Comparison of ENCODE assay signal across 8 cellular contexts in genomic region chr19:294819-295686, GRCh38. TPM values are rescaled to one million over a fixed set of nuclear protein-coding genes. Genes with fewer than 3 reads are reported as not detected.
DNase-seq lines count a peak whose midpoint lies in the region; ATAC-seq and TF ChIP-seq lines count a peak whose summit lies in the region.

No MANE protein-coding gene starts in this region.

- POLR2A ChIA-PET in RWPE1 (lab: Yijun Ruan, JAX; ENCODE audit: low non-redundant PET): no interaction called here

- intact Hi-C loops in Right ventricle myocardium inferior (cut with DNase I) (no loop called here), cardiac septum (cut with DNase I) (no loop called here)

- CTCF ChIA-PET in RWPE1 (lab: Yijun Ruan, JAX): interaction anchor here (0.6 to 0.7 kb wide), 5 partner anchors 15 to 877 kb away, joined by 3 to 4 read pairs (median 3); no protein-coding TSS in a partner anchor

- DNase-seq in Right ventricle myocardium inferior (ENCODE audit: missing footprints) (no peak), cardiac septum (ENCODE audit: low spot score) (no peak), RWPE1 (ENCODE audit: low spot score) (peak; percentile 35), astrocyte of the hippocampus (ENCODE audit: low read depth, low spot score) (peak; percentile 72), inferior parietal cortex (ENCODE audit: extremely low spot score) (peak; percentile 22), H4 (ENCODE audit: low spot score) (no peak)
- DNase-seq in stimulated activated CD4-positive, alpha-beta T cell treated with anti-CD3 and anti-CD28 coated beads, Interleukin-2, amount 100 ng/mL, for 4 hours (ENCODE audit: low read depth): peak; percentile 9

- peak; percentile 86 for TF ChIP-seq CTCF in RWPE1 (conservative IDR thresholded peaks at IDR 0.05; ENCODE audit: low read depth)

- no peak overlapping the region for H3K27ac ChIP-seq in RWPE1

- ATAC-seq in Right ventricle myocardium inferior: peak; percentile 54
- no peak for ATAC-seq in HG02938 (IDR thresholded peaks at IDR 0.05; ENCODE audit: unreplicated experiment)

RNA-seq across cellular contexts. Expression of gene PLPP2, which starts 3.9 kb away (rescaled TPM):
- total RNA-seq in Right ventricle myocardium inferior (0.76 TPM), cardiac septum (0.81 TPM)
- total RNA-seq in H4 (2014; rRNA removed; shearing (Covaris generic)): 111 and 138 TPM in 2 replicates

RNA-seq across cellular contexts. Expression of gene MIER2, which starts 49.5 kb away (rescaled TPM):
- total RNA-seq in Right ventricle myocardium inferior (16.3 TPM), cardiac septum (21.8 TPM)
- 2.8 and 5.1 TPM in 2 replicates for total RNA-seq in H4 (2014; rRNA removed; shearing (Covaris generic))

Comparison
In these comparisons a context has a peak if more than half of its experiments do, and no peak if none do; other contexts are left out.
1. DNase-seq: peak in RWPE1 (single experiment), astrocyte of the hippocampus (single experiment), inferior parietal cortex (single experiment) and stimulated activated CD4-positive, alpha-beta T cell treated with anti-CD3 and anti-CD28 coated beads, Interleukin-2, amount 100 ng/mL, for 4 hours (single experiment); none in Right ventricle myocardium inferior (single experiment), cardiac septum (single experiment) and H4 (single experiment).
2. RNA of gene PLPP2, which starts 3.9 kb away (total RNA-seq): 111 to 138 TPM in H4; 0.81 TPM in cardiac septum (single experiment) and 0.76 TPM in Right ventricle myocardium inferior (single experiment); every median in the first group is over 10 times any median in the second.